Comparison of ENCODE assay signal across 3 cellular contexts in the genomic region with DNA sequence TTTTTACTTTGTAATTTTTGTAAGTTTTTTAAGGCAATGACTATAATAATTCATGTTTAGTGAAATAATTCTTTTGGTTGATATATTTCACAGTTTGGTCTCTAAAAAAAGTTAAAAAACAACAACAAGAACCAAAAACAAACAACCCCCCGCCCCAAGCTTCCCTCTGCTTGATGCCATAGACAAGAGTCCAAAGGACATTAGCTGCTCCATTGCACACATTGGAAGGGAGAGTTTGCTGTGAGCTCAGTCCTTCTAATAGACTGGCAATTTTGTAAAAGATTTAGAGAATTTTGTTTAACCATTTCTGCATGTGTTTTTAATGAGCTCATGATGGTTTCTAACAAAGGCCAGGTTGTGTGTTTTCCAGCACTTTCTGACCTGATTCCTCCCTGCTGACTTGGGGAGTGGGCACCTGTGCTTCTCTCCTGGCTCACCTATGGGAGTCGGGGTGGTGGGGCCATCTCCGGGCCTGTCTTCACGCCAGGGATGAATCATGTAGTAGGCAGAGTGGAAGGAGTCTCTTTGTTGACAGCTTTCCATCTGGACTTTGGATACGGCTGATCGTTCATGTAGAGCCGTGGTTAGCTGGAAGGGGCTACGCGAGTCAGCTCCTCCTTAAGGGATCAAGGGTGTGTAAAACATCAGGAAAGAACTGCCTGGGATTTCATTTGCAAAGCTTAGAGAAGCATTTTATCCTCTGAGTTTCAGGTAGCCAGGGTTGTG.
TF ChIP-seq lines count a peak whose summit lies in the region.

No MANE protein-coding gene starts in this region.

TF ChIP-seq in A549, 52 proteins besides CTCF, POLR2A, EP300 and RAD21:
- TF ChIP-seq MAZ (IDR thresholded peaks at IDR 0.05; ENCODE audit: borderline replicate concordance, low read depth, low read length) = no peak
- TF ChIP-seq JUNB (IDR thresholded peaks at IDR 0.05) = no peak
- no peak for TF ChIP-seq RCOR1 (IDR thresholded peaks at IDR 0.05; ENCODE audit: low read depth, low read length)
- TF ChIP-seq, protein P1, sequence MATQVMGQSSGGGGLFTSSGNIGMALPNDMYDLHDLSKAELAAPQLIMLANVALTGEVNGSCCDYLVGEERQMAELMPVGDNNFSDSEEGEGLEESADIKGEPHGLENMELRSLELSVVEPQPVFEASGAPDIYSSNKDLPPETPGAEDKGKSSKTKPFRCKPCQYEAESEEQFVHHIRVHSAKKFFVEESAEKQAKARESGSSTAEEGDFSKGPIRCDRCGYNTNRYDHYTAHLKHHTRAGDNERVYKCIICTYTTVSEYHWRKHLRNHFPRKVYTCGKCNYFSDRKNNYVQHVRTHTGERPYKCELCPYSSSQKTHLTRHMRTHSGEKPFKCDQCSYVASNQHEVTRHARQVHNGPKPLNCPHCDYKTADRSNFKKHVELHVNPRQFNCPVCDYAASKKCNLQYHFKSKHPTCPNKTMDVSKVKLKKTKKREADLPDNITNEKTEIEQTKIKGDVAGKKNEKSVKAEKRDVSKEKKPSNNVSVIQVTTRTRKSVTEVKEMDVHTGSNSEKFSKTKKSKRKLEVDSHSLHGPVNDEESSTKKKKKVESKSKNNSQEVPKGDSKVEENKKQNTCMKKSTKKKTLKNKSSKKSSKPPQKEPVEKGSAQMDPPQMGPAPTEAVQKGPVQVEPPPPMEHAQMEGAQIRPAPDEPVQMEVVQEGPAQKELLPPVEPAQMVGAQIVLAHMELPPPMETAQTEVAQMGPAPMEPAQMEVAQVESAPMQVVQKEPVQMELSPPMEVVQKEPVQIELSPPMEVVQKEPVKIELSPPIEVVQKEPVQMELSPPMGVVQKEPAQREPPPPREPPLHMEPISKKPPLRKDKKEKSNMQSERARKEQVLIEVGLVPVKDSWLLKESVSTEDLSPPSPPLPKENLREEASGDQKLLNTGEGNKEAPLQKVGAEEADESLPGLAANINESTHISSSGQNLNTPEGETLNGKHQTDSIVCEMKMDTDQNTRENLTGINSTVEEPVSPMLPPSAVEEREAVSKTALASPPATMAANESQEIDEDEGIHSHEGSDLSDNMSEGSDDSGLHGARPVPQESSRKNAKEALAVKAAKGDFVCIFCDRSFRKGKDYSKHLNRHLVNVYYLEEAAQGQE (IDR thresholded peaks at IDR 0.05) = no peak
- no peak for TF ChIP-seq ZNF302 (CRISPR knock-in tag; IDR thresholded peaks at IDR 0.05)
- TF ChIP-seq FOSL2 (IDR thresholded peaks at IDR 0.05) = no peak
- TF ChIP-seq FOSL2 (CRISPR knock-in tag; IDR thresholded peaks at IDR 0.05) = no peak
- no peak for TF ChIP-seq ESRRA (IDR thresholded peaks at IDR 0.05; ENCODE audit: borderline replicate concordance, low read length)
- no peak for TF ChIP-seq RARB (CRISPR knock-in tag; IDR thresholded peaks at IDR 0.05)
- TF ChIP-seq HDAC2 (IDR thresholded peaks at IDR 0.05) = no peak
- TF ChIP-seq CBX2 (IDR thresholded peaks at IDR 0.05; ENCODE audit: borderline replicate concordance, low read depth) = no peak
- TF ChIP-seq, protein P2, sequence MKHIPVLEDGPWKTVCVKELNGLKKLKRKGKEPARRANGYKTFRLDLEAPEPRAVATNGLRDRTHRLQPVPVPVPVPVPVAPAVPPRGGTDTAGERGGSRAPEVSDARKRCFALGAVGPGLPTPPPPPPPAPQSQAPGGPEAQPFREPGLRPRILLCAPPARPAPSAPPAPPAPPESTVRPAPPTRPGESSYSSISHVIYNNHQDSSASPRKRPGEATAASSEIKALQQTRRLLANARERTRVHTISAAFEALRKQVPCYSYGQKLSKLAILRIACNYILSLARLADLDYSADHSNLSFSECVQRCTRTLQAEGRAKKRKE (CRISPR knock-in tag; IDR thresholded peaks at IDR 0.05; ENCODE audit: low read depth) = no peak
- no peak for TF ChIP-seq HEYL (CRISPR knock-in tag; IDR thresholded peaks at IDR 0.05)
- TF ChIP-seq, protein P3, sequence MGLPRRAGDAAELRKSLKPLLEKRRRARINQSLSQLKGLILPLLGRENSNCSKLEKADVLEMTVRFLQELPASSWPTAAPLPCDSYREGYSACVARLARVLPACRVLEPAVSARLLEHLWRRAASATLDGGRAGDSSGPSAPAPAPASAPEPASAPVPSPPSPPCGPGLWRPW (IDR thresholded peaks at IDR 0.05) = no peak

TF ChIP-seq in IMR-90, 13 proteins besides CTCF, POLR2A, EP300 and RAD21:
- no peak for TF ChIP-seq MAZ (IDR thresholded peaks at IDR 0.05; ENCODE audit: borderline replicate concordance, low read depth, low read length)
- TF ChIP-seq RCOR1 (IDR thresholded peaks at IDR 0.05; ENCODE audit: insufficient replicate concordance, low read length) = no peak
- TF ChIP-seq, protein P4, sequence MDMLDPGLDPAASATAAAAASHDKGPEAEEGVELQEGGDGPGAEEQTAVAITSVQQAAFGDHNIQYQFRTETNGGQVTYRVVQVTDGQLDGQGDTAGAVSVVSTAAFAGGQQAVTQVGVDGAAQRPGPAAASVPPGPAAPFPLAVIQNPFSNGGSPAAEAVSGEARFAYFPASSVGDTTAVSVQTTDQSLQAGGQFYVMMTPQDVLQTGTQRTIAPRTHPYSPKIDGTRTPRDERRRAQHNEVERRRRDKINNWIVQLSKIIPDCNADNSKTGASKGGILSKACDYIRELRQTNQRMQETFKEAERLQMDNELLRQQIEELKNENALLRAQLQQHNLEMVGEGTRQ (IDR thresholded peaks at IDR 0.05; ENCODE audit: low read depth, low read length) = no peak
- no peak for TF ChIP-seq FOS (IDR thresholded peaks at IDR 0.05; ENCODE audit: low read depth, low read length)
- no peak for TF ChIP-seq CEBPB (IDR thresholded peaks at IDR 0.05; ENCODE audit: low read depth, low read length)
- no peak for TF ChIP-seq BHLHE40 (IDR thresholded peaks at IDR 0.05; ENCODE audit: low read depth, low read length)
- no peak for TF ChIP-seq RFX5 (IDR thresholded peaks at IDR 0.05; ENCODE audit: low read depth, low read length)
TF ChIP-seq in IMR-90: peak in this region for 0.

TF ChIP-seq in K562, 482 proteins besides CTCF, POLR2A, EP300 and RAD21:
- TF ChIP-seq CBX2 (IDR thresholded peaks at IDR 0.05; ENCODE audit: insufficient read depth, low read length, poor library complexity, severe bottlenecking) = peak; percentile 40
- TF ChIP-seq FOXA3 (CRISPR knock-in tag; conservative IDR thresholded peaks at IDR 0.05 in 1 of 2, IDR thresholded peaks at IDR 0.05 in 1 of 2) = no peak
- no peak for TF ChIP-seq ZNF174 (CRISPR knock-in tag; IDR thresholded peaks at IDR 0.05)
- TF ChIP-seq, protein P5, sequence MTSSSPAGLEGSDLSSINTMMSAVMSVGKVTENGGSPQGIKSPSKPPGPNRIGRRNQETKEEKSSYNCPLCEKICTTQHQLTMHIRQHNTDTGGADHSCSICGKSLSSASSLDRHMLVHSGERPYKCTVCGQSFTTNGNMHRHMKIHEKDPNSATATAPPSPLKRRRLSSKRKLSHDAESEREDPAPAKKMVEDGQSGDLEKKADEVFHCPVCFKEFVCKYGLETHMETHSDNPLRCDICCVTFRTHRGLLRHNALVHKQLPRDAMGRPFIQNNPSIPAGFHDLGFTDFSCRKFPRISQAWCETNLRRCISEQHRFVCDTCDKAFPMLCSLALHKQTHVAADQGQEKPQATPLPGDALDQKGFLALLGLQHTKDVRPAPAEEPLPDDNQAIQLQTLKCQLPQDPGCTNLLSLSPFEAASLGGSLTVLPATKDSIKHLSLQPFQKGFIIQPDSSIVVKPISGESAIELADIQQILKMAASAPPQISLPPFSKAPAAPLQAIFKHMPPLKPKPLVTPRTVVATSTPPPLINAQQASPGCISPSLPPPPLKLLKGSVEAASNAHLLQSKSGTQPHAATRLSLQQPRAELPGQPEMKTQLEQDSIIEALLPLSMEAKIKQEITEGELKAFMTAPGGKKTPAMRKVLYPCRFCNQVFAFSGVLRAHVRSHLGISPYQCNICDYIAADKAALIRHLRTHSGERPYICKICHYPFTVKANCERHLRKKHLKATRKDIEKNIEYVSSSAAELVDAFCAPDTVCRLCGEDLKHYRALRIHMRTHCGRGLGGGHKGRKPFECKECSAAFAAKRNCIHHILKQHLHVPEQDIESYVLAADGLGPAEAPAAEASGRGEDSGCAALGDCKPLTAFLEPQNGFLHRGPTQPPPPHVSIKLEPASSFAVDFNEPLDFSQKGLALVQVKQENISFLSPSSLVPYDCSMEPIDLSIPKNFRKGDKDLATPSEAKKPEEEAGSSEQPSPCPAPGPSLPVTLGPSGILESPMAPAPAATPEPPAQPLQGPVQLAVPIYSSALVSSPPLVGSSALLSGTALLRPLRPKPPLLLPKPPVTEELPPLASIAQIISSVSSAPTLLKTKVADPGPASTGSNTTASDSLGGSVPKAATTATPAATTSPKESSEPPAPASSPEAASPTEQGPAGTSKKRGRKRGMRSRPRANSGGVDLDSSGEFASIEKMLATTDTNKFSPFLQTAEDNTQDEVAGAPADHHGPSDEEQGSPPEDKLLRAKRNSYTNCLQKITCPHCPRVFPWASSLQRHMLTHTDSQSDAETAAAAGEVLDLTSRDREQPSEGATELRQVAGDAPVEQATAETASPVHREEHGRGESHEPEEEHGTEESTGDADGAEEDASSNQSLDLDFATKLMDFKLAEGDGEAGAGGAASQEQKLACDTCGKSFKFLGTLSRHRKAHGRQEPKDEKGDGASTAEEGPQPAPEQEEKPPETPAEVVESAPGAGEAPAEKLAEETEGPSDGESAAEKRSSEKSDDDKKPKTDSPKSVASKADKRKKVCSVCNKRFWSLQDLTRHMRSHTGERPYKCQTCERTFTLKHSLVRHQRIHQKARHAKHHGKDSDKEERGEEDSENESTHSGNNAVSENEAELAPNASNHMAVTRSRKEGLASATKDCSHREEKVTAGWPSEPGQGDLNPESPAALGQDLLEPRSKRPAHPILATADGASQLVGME (CRISPR knock-in tag; IDR thresholded peaks at IDR 0.05) = no peak
